ENCODE assay signal across 8 cellular contexts in genomic region chr3:58305882-58306661, GRCh38. TPM values are rescaled to one million over a fixed set of nuclear protein-coding genes. Genes with fewer than 3 reads are reported as not detected.
DNase-seq lines count a peak whose midpoint lies in the region; ATAC-seq, FAIRE-seq and TF ChIP-seq lines count a peak whose summit lies in the region.

HTD2 (plus strand) TSS chr3:58306520; CDS start chr3:58317614, 11,094 bp downstream.
RPP14 (plus strand) TSS chr3:58306245; CDS start chr3:58310330, 4,085 bp downstream.

- peak within 1 kb of the TSS; percentile 100 for H3K27ac Mint-ChIP-seq in chondrocyte (ENCODE audit: unreplicated experiment)

- peak; percentile 91 for ATAC-seq in HG03439 (IDR thresholded peaks at IDR 0.05; ENCODE audit: unreplicated experiment)

- peak; percentile 90 for TF ChIP-seq POLR2A in GM19193 (IDR thresholded peaks at IDR 0.05; ENCODE audit: extremely low read depth, insufficient read depth, insufficient read length)

- peaks cover 8% of the 10 kb centered on the region for H3K27me3 Mint-ChIP-seq in chondrocyte (ENCODE audit: low read depth)

- peak within 1 kb of the TSS; percentile 92 to 99 for H3K27ac ChIP-seq in kidney (ENCODE audit: low read depth in 2 of 2, low read length in 2 of 2)

- POLR2A ChIA-PET in BJ (lab: Charles Lee), result interaction anchor here (0.5 to 0.6 kb wide), 3 partner anchors 12 to 310 kb away, joined by 3 to 7 read pairs (median 3); partner anchors contain the start of gene PXK

- FAIRE-seq in kidney (lab: Jason Lieb, UNC), result peak; percentile 65

- no peaks in the 10 kb centered on the region for H3K9me3 ChIP-seq in kidney (ENCODE audit: control insufficient read depth in 1 of 2, low read length in 2 of 2)

- peaks cover 28% of the 10 kb centered on the region for H3K4me1 Mint-ChIP-seq in chondrocyte (ENCODE audit: low read depth)

- peak; percentile 97 for TF ChIP-seq CTCF in BJ (IDR thresholded peaks at IDR 0.05; ENCODE audit: insufficient read depth, low read depth, low read length)
- TF ChIP-seq CTCF in chondrocyte (IDR thresholded peaks at IDR 0.05), result peak; percentile 98
- peak; percentile 98 for TF ChIP-seq CTCF in kidney (IDR thresholded peaks at IDR 0.05; ENCODE audit: borderline replicate concordance, extremely low read depth, insufficient read depth)

- H3K9ac ChIP-seq in kidney (ENCODE audit: low read length in 2 of 2), result peak within 1 kb of the TSS; percentile 31 to 94

- intact Hi-C loops in kidney (cut with DNase I), result no loop called here

- H3K36me3 Mint-ChIP-seq in chondrocyte (ENCODE audit: low read depth), result peaks cover 4% of the 10 kb centered on the region

- H3K4me3 Mint-ChIP-seq in chondrocyte (ENCODE audit: unreplicated experiment), result peak within 1 kb of the TSS; percentile 84

- peaks cover 17 to 21% of the 10 kb centered on the region in 2 donors for H3K4me1 ChIP-seq in kidney (ENCODE audit: control insufficient read depth in 1 of 2, insufficient read depth in 1 of 2, low read depth in 1 of 2, low read length in 2 of 2)

- H3K4me3 ChIP-seq in BJ (ENCODE audit: low read depth, low read length) (peak within 1 kb of the TSS; percentile 77), kidney (ENCODE audit: low read length in 2 of 2) (peak within 1 kb of the TSS; percentile 85 to 92)

- H3K27me3 ChIP-seq in BJ (ENCODE audit: control insufficient read depth, insufficient read depth, low read length), result peaks cover 3% of the 10 kb centered on the region; the same call in 1 of the 2 replicates

- CTCF ChIA-PET in BJ (lab: Yijun Ruan, JAX), result interaction anchor here (0.7 to 6.4 kb wide), 59 partner anchors 12 to 325 kb away, joined by 3 to 69 read pairs (median 4); partner anchors contain the start of genes ABHD6, ACOX2, KCTD6 and PXK

- no peaks in the 10 kb centered on the region for H3K9me3 Mint-ChIP-seq in chondrocyte (ENCODE audit: low read depth)

- H3K36me3 ChIP-seq in BJ (ENCODE audit: control insufficient read depth, insufficient read depth, low read length) (peaks cover 2% of the 10 kb centered on the region; the same call in 1 of the 2 replicates), kidney (ENCODE audit: control insufficient read depth in 1 of 2, insufficient read depth in 2 of 2, low read length in 2 of 2) (peaks cover 2% of the 10 kb centered on the region in 2 donors)

- DNase-seq in BJ (ENCODE audit: low read depth), result peak; percentile 75
- DNase-seq in NCI-H510A (lab: John Stamatoyannopoulos, UW), result peak; percentile 72
- peak; percentile 97 to 98 for DNase-seq in activated CD4-positive, alpha-beta T cell treated with anti-CD3 and anti-CD28 coated beads for 24 hours (ENCODE audit: low read depth in 2 of 2)
- DNase-seq in chondrocyte (ENCODE audit: low spot score), result peak; percentile 99
- peak; percentile 99 for DNase-seq in kidney
- peak; percentile 99 for DNase-seq in stimulated activated CD4-positive, alpha-beta T cell treated with anti-CD3 and anti-CD28 coated beads, Interleukin-15, amount 100 ng/mL, for 24 hours

RNA-seq across cellular contexts. Expression of gene HTD2, which starts in this region (rescaled TPM):
- polyA plus RNA-seq in BJ (2011; rRNA removed) (5.2 and 8.3 TPM in 2 replicates), kidney (ENCODE audit: insufficient read depth, low read depth, low replicate concordance) (6.4 TPM)
- 1.6 and 3.1 TPM in 2 replicates for polyA minus RNA-seq in BJ (2011; rRNA and poly(A)+ RNA removed)
- total RNA-seq in chondrocyte (5.0 to 10.9 TPM (median 7.2 TPM) in 3 replicates), kidney (7.8 TPM)

RNA-seq across cellular contexts. Expression of gene RPP14, which starts in this region (rescaled TPM):
- polyA plus RNA-seq in BJ (2011; rRNA removed), result 10.9 and 13.3 TPM in 2 replicates
- polyA minus RNA-seq in BJ (2011; rRNA and poly(A)+ RNA removed), result 4.1 and 6.2 TPM in 2 replicates
- total RNA-seq in chondrocyte, result 11.2 to 16.0 TPM (median 14.2 TPM) in 3 replicates
- total RNA-seq in kidney, result 14.9 TPM
- 12.0 TPM for polyA plus RNA-seq in kidney (ENCODE audit: insufficient read depth, low read depth, low replicate concordance)

Comparison
In these comparisons a context has a peak if more than half of its experiments do, and no peak if none do; other contexts are left out.
1. Peak in every context shown above with its lines: DNase-seq, ATAC-seq, H3K4me3 ChIP-seq and H3K27ac ChIP-seq.